1 cellular context compared by ENCODE assay signal in the genomic region with DNA sequence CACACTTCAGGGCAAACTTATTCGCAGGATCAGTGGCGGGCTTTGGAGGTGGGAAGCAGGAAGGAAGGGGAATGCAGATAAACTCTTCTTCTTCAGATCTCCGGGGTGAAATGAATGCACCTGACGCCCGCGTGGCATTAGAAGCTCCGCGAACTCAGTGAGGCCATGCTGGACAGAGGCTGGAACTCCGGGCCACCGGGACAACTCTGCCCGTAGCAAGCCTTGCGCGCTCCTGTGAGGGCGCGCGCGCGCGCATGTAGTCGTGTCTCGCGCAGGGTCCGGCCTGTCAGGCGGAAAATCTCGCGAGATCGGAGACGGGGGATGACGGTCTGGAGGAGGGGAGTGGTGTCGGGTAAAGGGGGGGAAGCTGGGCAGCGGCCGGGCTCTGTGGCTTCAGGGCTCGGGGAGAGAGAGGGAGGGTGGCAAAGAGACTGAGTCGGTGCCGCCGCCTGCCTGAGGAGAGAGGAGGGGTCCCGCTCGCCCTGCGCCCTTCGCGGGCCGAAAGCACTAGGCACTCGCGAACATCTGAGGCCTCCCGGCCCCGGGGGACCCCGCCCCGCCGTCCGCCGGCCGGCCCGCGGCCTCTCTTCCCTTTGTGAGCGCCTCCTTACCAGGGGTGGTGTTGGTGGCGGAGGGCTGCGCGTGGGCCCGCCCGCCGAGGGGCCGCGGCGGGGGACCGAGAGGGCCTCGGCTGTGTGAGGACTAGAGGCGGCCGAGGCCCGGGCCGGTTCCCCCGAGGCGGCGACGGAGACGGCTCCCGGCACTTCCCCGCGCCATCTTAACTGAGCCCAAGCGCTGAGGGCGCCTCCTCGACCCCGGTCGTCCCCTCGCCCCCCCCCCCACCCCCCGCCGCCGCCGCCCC.
TF ChIP-seq lines count a peak whose summit lies in the region.

A gene (plus strand): TSS at position 370 of the 862 bp plus-strand sequence. CDS start 61,186 bp downstream, outside the sequence.

TF ChIP-seq in HEK293, 187 proteins besides CTCF, POLR2A, EP300 and RAD21 (continued from another document):
- peak; percentile 70 for TF ChIP-seq ZFHX2 (tag by site-specific recombination; conservative IDR thresholded peaks at IDR 0.05)
- TF ChIP-seq GLI4 (tag by site-specific recombination; IDR thresholded peaks at IDR 0.05), result no peak
- no peak for TF ChIP-seq ZNF830 (tag by site-specific recombination; IDR thresholded peaks at IDR 0.05; ENCODE audit: low read depth)
- no peak for TF ChIP-seq ZNF548 (tag by site-specific recombination; IDR thresholded peaks at IDR 0.05)
- TF ChIP-seq, protein P1, sequence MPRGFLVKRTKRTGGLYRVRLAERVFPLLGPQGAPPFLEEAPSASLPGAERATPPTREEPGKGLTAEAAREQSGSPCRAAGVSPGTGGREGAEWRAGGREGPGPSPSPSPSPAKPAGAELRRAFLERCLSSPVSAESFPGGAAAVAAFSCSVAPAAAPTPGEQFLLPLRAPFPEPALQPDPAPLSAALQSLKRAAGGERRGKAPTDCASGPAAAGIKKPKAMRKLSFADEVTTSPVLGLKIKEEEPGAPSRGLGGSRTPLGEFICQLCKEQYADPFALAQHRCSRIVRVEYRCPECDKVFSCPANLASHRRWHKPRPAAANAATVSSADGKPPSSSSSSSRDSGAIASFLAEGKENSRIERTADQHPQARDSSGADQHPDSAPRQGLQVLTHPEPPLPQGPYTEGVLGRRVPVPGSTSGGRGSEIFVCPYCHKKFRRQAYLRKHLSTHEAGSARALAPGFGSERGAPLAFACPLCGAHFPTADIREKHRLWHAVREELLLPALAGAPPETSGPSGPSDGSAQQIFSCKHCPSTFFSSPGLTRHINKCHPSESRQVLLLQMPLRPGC (tag by site-specific recombination; IDR thresholded peaks at IDR 0.05), result peak; percentile 57; the same call in 1 of the 2 replicates
- no peak for TF ChIP-seq ZNF23 (tag by site-specific recombination; IDR thresholded peaks at IDR 0.05; ENCODE audit: borderline replicate concordance)
- TF ChIP-seq HOXA7 (CRISPR knock-in tag; IDR thresholded peaks at IDR 0.05; ENCODE audit: borderline replicate concordance), result no peak
- TF ChIP-seq ZNF664 (tag by site-specific recombination; IDR thresholded peaks at IDR 0.05), result no peak
- TF ChIP-seq, protein P2, sequence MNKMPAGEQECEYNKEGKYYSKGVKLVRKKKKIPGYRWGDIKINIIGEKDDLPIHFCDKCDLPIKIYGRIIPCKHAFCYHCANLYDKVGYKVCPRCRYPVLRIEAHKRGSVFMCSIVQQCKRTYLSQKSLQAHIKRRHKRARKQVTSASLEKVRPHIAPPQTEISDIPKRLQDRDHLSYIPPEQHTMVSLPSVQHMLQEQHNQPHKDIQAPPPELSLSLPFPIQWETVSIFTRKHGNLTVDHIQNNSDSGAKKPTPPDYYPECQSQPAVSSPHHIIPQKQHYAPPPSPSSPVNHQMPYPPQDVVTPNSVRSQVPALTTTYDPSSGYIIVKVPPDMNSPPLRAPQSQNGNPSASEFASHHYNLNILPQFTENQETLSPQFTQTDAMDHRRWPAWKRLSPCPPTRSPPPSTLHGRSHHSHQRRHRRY (tag by site-specific recombination; IDR thresholded peaks at IDR 0.05), result no peak
- TF ChIP-seq KLF10 (tag by site-specific recombination; IDR thresholded peaks at IDR 0.05), result no peak; the same call in 1 of the 2 replicates
- TF ChIP-seq ZNF335 (tag by site-specific recombination; conservative IDR thresholded peaks at IDR 0.05), result peak; percentile 74
- TF ChIP-seq ZNF837 (tag by site-specific recombination; IDR thresholded peaks at IDR 0.05), result no peak
- no peak for TF ChIP-seq ZNF777 (tag by site-specific recombination; IDR thresholded peaks at IDR 0.05; ENCODE audit: borderline replicate concordance)
- peak; percentile 26; the same call in 1 of the 2 replicates for TF ChIP-seq OSR2 (tag by site-specific recombination; IDR thresholded peaks at IDR 0.05)
- TF ChIP-seq ZNF660 (tag by site-specific recombination; IDR thresholded peaks at IDR 0.05), result peak; percentile 49
- no peak for TF ChIP-seq MZF1 (tag by site-specific recombination; IDR thresholded peaks at IDR 0.05; ENCODE audit: borderline replicate concordance)
- TF ChIP-seq ZNF112 (tag by site-specific recombination; IDR thresholded peaks at IDR 0.05), result no peak
- peak; percentile 27 for TF ChIP-seq ZIC2 (tag by site-specific recombination; IDR thresholded peaks at IDR 0.05)
- no peak for TF ChIP-seq ZNF626 (tag by site-specific recombination; IDR thresholded peaks at IDR 0.05)
- TF ChIP-seq ZBTB48 (tag by site-specific recombination; IDR thresholded peaks at IDR 0.05), result peak; percentile 85; the same call in 1 of the 2 replicates
- TF ChIP-seq GLIS2 (tag by site-specific recombination; IDR thresholded peaks at IDR 0.05), result peak; percentile 49; the same call in 1 of the 2 replicates
- peak; percentile 99 for TF ChIP-seq ZBTB7A (tag by site-specific recombination; IDR thresholded peaks at IDR 0.05; ENCODE audit: low read depth)
- peak; percentile 89 for TF ChIP-seq ZXDB (tag by site-specific recombination; IDR thresholded peaks at IDR 0.05)
- no peak for TF ChIP-seq ZNF221 (tag by site-specific recombination; IDR thresholded peaks at IDR 0.05; ENCODE audit: borderline replicate concordance)
- TF ChIP-seq PRDM1 (tag by site-specific recombination; IDR thresholded peaks at IDR 0.05), result no peak
- no peak for TF ChIP-seq ZNF114 (tag by site-specific recombination; IDR thresholded peaks at IDR 0.05)
- TF ChIP-seq ZNF184 (tag by site-specific recombination; IDR thresholded peaks at IDR 0.05), result no peak
- TF ChIP-seq ZNF585B (tag by site-specific recombination; IDR thresholded peaks at IDR 0.05), result no peak
- no peak for TF ChIP-seq ZNF768 (tag by site-specific recombination; IDR thresholded peaks at IDR 0.05)
- no peak for TF ChIP-seq ZNF274 (IDR thresholded peaks at IDR 0.05; ENCODE audit: low read length)
- no peak for TF ChIP-seq ZNF274 (tag by site-specific recombination; IDR thresholded peaks at IDR 0.05; ENCODE audit: borderline replicate concordance)
- no peak for TF ChIP-seq SETDB1 (IDR thresholded peaks at IDR 0.05; ENCODE audit: insufficient read length, low read length)
- peak; percentile 79 for TF ChIP-seq ZNF341 (tag by site-specific recombination; IDR thresholded peaks at IDR 0.05; ENCODE audit: low read depth)
- TF ChIP-seq ZNF354C (tag by site-specific recombination; IDR thresholded peaks at IDR 0.05; ENCODE audit: borderline replicate concordance, low read depth), result no peak
- TF ChIP-seq ZNF132 (tag by site-specific recombination; IDR thresholded peaks at IDR 0.05; ENCODE audit: borderline replicate concordance), result no peak
TF ChIP-seq in HEK293: peak in this region for 72.
